ENCODE assay signal across 20 cellular contexts in genomic region chr10:42150428-42151061, GRCh38.
"Had no signal": no experiment of that assay in that cellular context is flagged by ENCODE, and none has a peak within 500 bp of the region (broad histone marks: within the 10 kb centered on the region; RNA-seq: fewer than 3 reads in every experiment).

No MANE protein-coding gene starts in this region.

- H3K4me3 ChIP-seq: K562 had no signal

- H3K9ac ChIP-seq: KMS-11 had no signal

- H3K27ac ChIP-seq: HL-60, KMS-11, RWPE1 had no signal

- H3K27ac Mint-ChIP-seq: IgD-negative memory B cell had no signal

- H3K4me1 Mint-ChIP-seq: IgD-negative memory B cell had no signal

- H3K4me3 Mint-ChIP-seq: IgD-negative memory B cell had no signal

- DNase-seq: Kasumi-1, MM.1S, NCI-H1092 treated with DMSO at 0.1 percent for 48 hours, NCI-H1436, NCI-H187, NCI-H2029, NCI-H2081 treated with DMSO at 0.1 percent for 48 hours, NCI-H2171 treated with DMSO at 0.1 percent for 48 hours, NCI-H345, NCI-H524, NCI-H69, NCI-H774, PC-3, SHP77 had no signal

- ATAC-seq: K562, Panc1, PC-3 had no signal

- H3K27me3 Mint-ChIP-seq: IgD-negative memory B cell had no signal

- H3K4me2 ChIP-seq: KMS-11 had no signal
